In genomic region chr17:44952946-44953475, GRCh38 we compare ENCODE assay signal across 20 cellular contexts. TPM values are rescaled to one million over a fixed set of nuclear protein-coding genes. Genes with fewer than 3 reads are reported as not detected.
A peak's percentile ranks its signal among the peaks of the same experiment; 100 is the strongest.
DNase-seq lines count a peak whose midpoint lies in the region; ATAC-seq and TF ChIP-seq lines count a peak whose summit lies in the region.
"Had no signal": no experiment of that assay in that cellular context is flagged by ENCODE, and none has a peak within 500 bp of the region (broad histone marks: within the 10 kb centered on the region; RNA-seq: fewer than 3 reads in every experiment).

No MANE protein-coding gene starts in this region.

- peaks cover 22% of the 10 kb centered on the region for H3K27me3 Mint-ChIP-seq in CD4-positive, alpha-beta T cell
- H3K27me3 Mint-ChIP-seq: stimulated activated naive CD8-positive, alpha-beta T cell treated with anti-CD3 and anti-CD28 coated beads, Interleukin-15, Interleukin-2, amounts not matched to agents 100 ng/mL and 50 ng/mL, for 24 hours had no signal

- POLR2A ChIA-PET in CD4-positive, alpha-beta T cell (lab: Charles Lee), result no interaction called here

- no peak overlapping the region for H3K4me3 ChIP-seq in mucosa of descending colon
- H3K4me3 ChIP-seq: heart right ventricle had no signal

- H3K4me1 Mint-ChIP-seq in CD4-positive, alpha-beta T cell (ENCODE audit: low read depth), result peaks cover 1% of the 10 kb centered on the region
- H3K4me1 Mint-ChIP-seq: activated CD4-positive, alpha-beta T cell treated with anti-CD3 and anti-CD28 coated beads, Interleukin-2, amount 10 ng/mL, durations not matched to agents 24 days and 14 days had no signal

- H3K27me3 ChIP-seq in CD4-positive, alpha-beta T cell (ENCODE audit: control insufficient read depth, insufficient read depth, low read length), result peaks cover 9% of the 10 kb centered on the region

- H3K9me3 Mint-ChIP-seq in CD4-positive, alpha-beta T cell, result no peaks in the 10 kb centered on the region
- H3K9me3 Mint-ChIP-seq: activated CD4-positive, alpha-beta T cell treated with anti-CD3 and anti-CD28 coated beads, Interleukin-2, amount 10 ng/mL, durations not matched to agents 24 days and 14 days; activated naive CD8-positive, alpha-beta T cell treated with anti-CD3 and anti-CD28 coated beads, Interleukin-2, amount 10 ng/mL, durations not matched to agents 7 days and 5 days; activated T-cell treated with anti-CD3 and anti-CD28 coated beads, Interleukin-2, amount 50 U/mL, for 4 hours; CD4-positive, CD25-positive, alpha-beta regulatory T cell; neural crest cell; stimulated activated naive CD8-positive, alpha-beta T cell treated with anti-CD3 and anti-CD28 coated beads, Interleukin-15, Interleukin-2, amounts not matched to agents 100 ng/mL and 50 ng/mL, for 24 hours had no signal

- DNase-seq in cardiac septum (ENCODE audit: low spot score) (peak; percentile 15), left cardiac atrium (no peak), mucosa of descending colon (no peak)
- no peak for DNase-seq in CD4-positive, alpha-beta T cell
- DNase-seq: activated CD4-positive, alpha-beta T cell treated with anti-CD3 and anti-CD28 coated beads, Interleukin-2, amount 10 ng/mL, durations not matched to agents 24 days and 14 days; activated naive CD8-positive, alpha-beta T cell treated with anti-CD3 and anti-CD28 coated beads, Interleukin-2, amount 10 ng/mL, durations not matched to agents 7 days and 5 days; activated T-cell treated with anti-CD3 and anti-CD28 coated beads, Interleukin-2, amount 50 U/mL, for 4 hours; CD4-positive, CD25-positive, alpha-beta regulatory T cell; DMS79 treated with DMSO at 0.1 percent for 48 hours; effector CD8-positive, alpha-beta T cell; heart right ventricle; IMR-90; MV-4-11; NCI-H2081 treated with DMSO at 0.1 percent for 48 hours; NCI-H526; OCI-M1 had no signal

- H3K9me3 ChIP-seq in CD4-positive, alpha-beta T cell (ENCODE audit: control insufficient read depth, low read length), result no peaks in the 10 kb centered on the region
- no peaks in the 10 kb centered on the region for H3K9me3 ChIP-seq in mucosa of descending colon
- H3K9me3 ChIP-seq: heart right ventricle had no signal

- no peak for ATAC-seq in left cardiac atrium
- no peak for ATAC-seq in CD4-positive, alpha-beta T cell (ENCODE audit: poor library complexity)
- no peak for ATAC-seq in mucosa of descending colon
- ATAC-seq: activated T-cell treated with anti-CD3 and anti-CD28 coated beads, Interleukin-2, amount 50 U/mL, for 4 hours; heart right ventricle had no signal

- H3K4me1 ChIP-seq in mucosa of descending colon (ENCODE audit: low read depth), result peaks cover 4% of the 10 kb centered on the region

- H3K36me3 Mint-ChIP-seq in CD4-positive, alpha-beta T cell (ENCODE audit: low read depth), result no peaks in the 10 kb centered on the region
- H3K36me3 Mint-ChIP-seq: activated naive CD8-positive, alpha-beta T cell treated with anti-CD3 and anti-CD28 coated beads, Interleukin-2, amount 10 ng/mL, durations not matched to agents 7 days and 5 days; CD4-positive, CD25-positive, alpha-beta regulatory T cell had no signal

- no peak overlapping the region for H3K4me3 Mint-ChIP-seq in CD4-positive, alpha-beta T cell
- H3K4me3 Mint-ChIP-seq: activated CD4-positive, alpha-beta T cell treated with anti-CD3 and anti-CD28 coated beads, Interleukin-2, amount 10 ng/mL, durations not matched to agents 24 days and 14 days; activated naive CD8-positive, alpha-beta T cell treated with anti-CD3 and anti-CD28 coated beads, Interleukin-2, amount 10 ng/mL, durations not matched to agents 7 days and 5 days; activated T-cell treated with anti-CD3 and anti-CD28 coated beads, Interleukin-2, amount 50 U/mL, for 4 hours; CD4-positive, CD25-positive, alpha-beta regulatory T cell; neural crest cell; stimulated activated naive CD8-positive, alpha-beta T cell treated with anti-CD3 and anti-CD28 coated beads, Interleukin-15, Interleukin-2, amounts not matched to agents 100 ng/mL and 50 ng/mL, for 24 hours had no signal

- no peak overlapping the region for H3K27ac ChIP-seq in CD4-positive, alpha-beta T cell (ENCODE audit: low read depth, low read length)
- H3K27ac ChIP-seq: heart right ventricle had no signal

- no peak overlapping the region for H3K27ac Mint-ChIP-seq in CD4-positive, alpha-beta T cell
- H3K27ac Mint-ChIP-seq: activated naive CD8-positive, alpha-beta T cell treated with anti-CD3 and anti-CD28 coated beads, Interleukin-2, amount 10 ng/mL, durations not matched to agents 7 days and 5 days; CD4-positive, CD25-positive, alpha-beta regulatory T cell; stimulated activated naive CD8-positive, alpha-beta T cell treated with anti-CD3 and anti-CD28 coated beads, Interleukin-15, Interleukin-2, amounts not matched to agents 100 ng/mL and 50 ng/mL, for 24 hours had no signal

- no peaks in the 10 kb centered on the region for H3K36me3 ChIP-seq in mucosa of descending colon (ENCODE audit: low read depth)
- H3K36me3 ChIP-seq: heart right ventricle had no signal

- no peak for TF ChIP-seq CTCF in CD4-positive, alpha-beta T cell (IDR thresholded peaks at IDR 0.05)
- no peak for TF ChIP-seq CTCF in mucosa of descending colon (IDR thresholded peaks at IDR 0.05)

- intact Hi-C loops in cardiac septum (cut with DNase I), result no loop called here
- intact Hi-C loops in left cardiac atrium (cut with DNase I), result no loop called here
- intact Hi-C loops in CD4-positive, alpha-beta T cell (cut with DNase I, micrococcal nuclease), result no loop called here
- intact Hi-C loops in mucosa of descending colon (cut with DNase I, micrococcal nuclease), result no loop called here

- CTCF ChIA-PET in CD4-positive, alpha-beta T cell (lab: Charles Lee), result no interaction called here

RNA-seq across cellular contexts. Expression of gene KIF18B, which starts 5.4 kb away (rescaled TPM):
- total RNA-seq in cardiac septum (0.13 TPM), left cardiac atrium (under 1 TPM; 0.16 to 0.85 TPM), mucosa of descending colon (10 to 100 TPM in 1 of 3 donors, 1 to 10 TPM in 2; 2.2 to 10.3 (median 4.6) TPM)
- under 1 TPM; 0.05 to 0.08 TPM for total RNA-seq in CD4-positive, alpha-beta T cell
- total RNA-seq: mesenteric fat pad had no signal

RNA-seq across cellular contexts. Expression of gene C1QL1, which starts 15.1 kb away (rescaled TPM):
- total RNA-seq in cardiac septum, result 0.97 TPM
- 1 to 10 TPM in 1 of 2 donors, under 1 TPM in 1; 0.94 to 2.9 TPM for total RNA-seq in left cardiac atrium
- total RNA-seq in CD4-positive, alpha-beta T cell, result not detected
- total RNA-seq in mucosa of descending colon, result 1 to 10 TPM in 1 of 3 donors, under 1 TPM in 2; 0.29 to 6.5 (median 0.60) TPM
- total RNA-seq: activated naive CD8-positive, alpha-beta T cell treated with anti-CD3 and anti-CD28 coated beads, Interleukin-2, amount 10 ng/mL, durations not matched to agents 7 days and 5 days; activated T-cell treated with anti-CD3 and anti-CD28 coated beads, Interleukin-2, amount 50 U/mL, for 4 hours; CD4-positive, CD25-positive, alpha-beta regulatory T cell; mesenteric fat pad had no signal

RNA-seq across cellular contexts. Expression of gene GFAP, which starts 37.7 kb away (rescaled TPM):
- total RNA-seq in cardiac septum, result 7.0 TPM
- total RNA-seq in left cardiac atrium, result 1 to 10 TPM; 2.3 to 4.0 TPM
- not detected for total RNA-seq in CD4-positive, alpha-beta T cell
- total RNA-seq in mucosa of descending colon, result under 1 TPM in 2 of 3 donors, not detected in 1; 0.23 to 0.47 TPM
- total RNA-seq: A673; activated CD4-positive, alpha-beta T cell treated with anti-CD3 and anti-CD28 coated beads, Interleukin-2, amount 10 ng/mL, durations not matched to agents 24 days and 14 days; activated naive CD8-positive, alpha-beta T cell treated with anti-CD3 and anti-CD28 coated beads, Interleukin-2, amount 10 ng/mL, durations not matched to agents 7 days and 5 days; activated T-cell treated with anti-CD3 and anti-CD28 coated beads, Interleukin-2, amount 50 U/mL, for 4 hours; CD4-positive, CD25-positive, alpha-beta regulatory T cell; neural crest cell had no signal

RNA-seq across cellular contexts. Expression of gene EFTUD2, which starts 53.8 kb away (rescaled TPM):
- 62.0 TPM for total RNA-seq in cardiac septum
- total RNA-seq in left cardiac atrium, result 10 to 100 TPM; 59.0 to 66.1 TPM
- total RNA-seq in CD4-positive, alpha-beta T cell, result 100 to 1,000 TPM; 105 to 112 TPM
- total RNA-seq in mucosa of descending colon, result 10 to 100 TPM; 66.3 to 88.1 (median 82.0) TPM
